ENCODE assay signal across 1 cellular context in genomic region chr12:93242154-93242958, GRCh38.
TF ChIP-seq lines count a peak whose summit lies in the region.

No MANE protein-coding gene starts in this region.

TF ChIP-seq in IMR-90, 13 proteins besides CTCF, POLR2A, EP300 and RAD21:
- TF ChIP-seq ELK1 (IDR thresholded peaks at IDR 0.05; ENCODE audit: borderline replicate concordance, low read depth, low read length) (no peak), MAZ (IDR thresholded peaks at IDR 0.05; ENCODE audit: borderline replicate concordance, low read depth, low read length) (no peak), BHLHE40 (IDR thresholded peaks at IDR 0.05; ENCODE audit: low read depth, low read length) (no peak), SMC3 (IDR thresholded peaks at IDR 0.05; ENCODE audit: low read depth, low read length) (no peak), CEBPB (IDR thresholded peaks at IDR 0.05; ENCODE audit: low read depth, low read length) (no peak), MXI1 (IDR thresholded peaks at IDR 0.05; ENCODE audit: borderline replicate concordance, low read depth, low read length) (no peak), RCOR1 (IDR thresholded peaks at IDR 0.05; ENCODE audit: insufficient replicate concordance, low read length) (no peak), FOS (IDR thresholded peaks at IDR 0.05; ENCODE audit: low read depth, low read length) (no peak), RFX5 (IDR thresholded peaks at IDR 0.05; ENCODE audit: low read depth, low read length) (no peak), USF2 (IDR thresholded peaks at IDR 0.05; ENCODE audit: low read depth, low read length) (no peak)
TF ChIP-seq in IMR-90: peak in this region for 0.
